ENCODE assay signal across 32 cellular contexts in genomic region chr9:119483153-119483552, GRCh38.
"Had no signal": no experiment of that assay in that cellular context is flagged by ENCODE, and none has a peak within 500 bp of the region (broad histone marks: within the 10 kb centered on the region; RNA-seq: fewer than 3 reads in every experiment).

No MANE protein-coding gene starts in this region.

- H3K9me3 Mint-ChIP-seq: activated CD4-positive, alpha-beta T cell treated with anti-CD3 and anti-CD28 coated beads, Interleukin-2, amount 10 ng/mL, durations not matched to agents 24 days and 14 days; activated naive CD4-positive, alpha-beta T cell treated with anti-CD3 and anti-CD28 coated beads, Interleukin-2, amount 10 ng/mL, durations not matched to agents 7 days and 5 days; brain; dendritic cell treated with granulocyte-macrophage colony-stimulating factor and Interleukin-4, amounts not matched to agents 40 ng/mL and 50 ng/mL, for 4 days; endodermal cell; T-helper 2 cell treated with Interferon-gamma antibody and Interleukin-4, amounts not matched to agents 5 μg/mL and 100 μg/mL, for 36 hours had no signal

- H3K4me1 ChIP-seq: ascending aorta, breast epithelium, heart left ventricle had no signal

- H3K4me3 ChIP-seq: ascending aorta, breast epithelium, cardiac muscle cell, coronary artery, dorsolateral prefrontal cortex, heart left ventricle had no signal

- H3K4me1 Mint-ChIP-seq: activated CD4-positive, alpha-beta memory T cell treated with anti-CD3 and anti-CD28 coated beads, Interleukin-2, amount 10 ng/mL, durations not matched to agents 7 days and 5 days; activated CD4-positive, alpha-beta T cell treated with anti-CD3 and anti-CD28 coated beads for 36 hours; activated CD4-positive, alpha-beta T cell treated with anti-CD3 and anti-CD28 coated beads, Interleukin-2, amount 10 ng/mL, durations not matched to agents 24 days and 14 days; activated naive CD4-positive, alpha-beta T cell treated with anti-CD3 and anti-CD28 coated beads, Interleukin-2, amount 10 ng/mL, durations not matched to agents 7 days and 5 days; activated naive CD8-positive, alpha-beta T cell treated with anti-CD3 and anti-CD28 coated beads, Interleukin-2, amount 10 ng/mL, durations not matched to agents 7 days and 5 days; brain; T-helper 17 cell had no signal

- H3K27ac ChIP-seq: ascending aorta, breast epithelium, cardiac muscle cell, coronary artery, dorsolateral prefrontal cortex, heart left ventricle had no signal

- H3K27me3 ChIP-seq: ascending aorta, breast epithelium, cardiac muscle cell, dorsolateral prefrontal cortex, heart left ventricle had no signal

- H3K36me3 ChIP-seq: ascending aorta, breast epithelium, cardiac muscle cell, heart left ventricle had no signal

- H3K36me3 Mint-ChIP-seq: activated naive CD4-positive, alpha-beta T cell treated with anti-CD3 and anti-CD28 coated beads, Interleukin-2, amount 10 ng/mL, durations not matched to agents 7 days and 5 days; activated naive CD8-positive, alpha-beta T cell treated with anti-CD3 and anti-CD28 coated beads, Interleukin-2, amount 10 ng/mL, durations not matched to agents 7 days and 5 days; brain had no signal

- H3K9me3 ChIP-seq: ascending aorta, breast epithelium, heart left ventricle had no signal

- DNase-seq: activated CD4-positive, alpha-beta memory T cell treated with anti-CD3 and anti-CD28 coated beads, Interleukin-2, amount 10 ng/mL, durations not matched to agents 7 days and 5 days; activated CD4-positive, alpha-beta T cell treated with anti-CD3 and anti-CD28 coated beads for 36 hours; activated CD4-positive, alpha-beta T cell treated with anti-CD3 and anti-CD28 coated beads, Interleukin-2, amount 10 ng/mL, durations not matched to agents 24 days and 14 days; activated CD4-positive, alpha-beta T cell treated with anti-CD3 and anti-CD28 coated beads, Interleukin-2, amount 50 U/mL, for 4 hours; activated CD4-positive, CD25-positive, alpha-beta regulatory T cell; activated CD4-positive, CD25-positive, alpha-beta regulatory T cell treated with anti-CD3 and anti-CD28 coated beads, Interleukin-2, amount 50 U/mL, for 72 hours; activated CD8-positive, alpha-beta memory T cell treated with anti-CD3 and anti-CD28 coated beads, Interleukin-2, amount 50 U/mL, for 48 hours; activated gamma-delta T cell; activated naive CD4-positive, alpha-beta T cell; activated naive CD4-positive, alpha-beta T cell treated with anti-CD3 and anti-CD28 coated beads, Interleukin-2, amount 10 ng/mL, durations not matched to agents 7 days and 5 days; activated naive CD8-positive, alpha-beta T cell treated with anti-CD3 and anti-CD28 coated beads, Interleukin-2, amount 10 ng/mL, durations not matched to agents 7 days and 5 days; activated T-cell treated with anti-CD3 and anti-CD28 coated beads for 4 hours; activated T-cell treated with anti-CD3 and anti-CD28 coated beads, Interleukin-2, amount 50 U/mL, for 24 hours; activated T-cell treated with anti-CD3 and anti-CD28 coated beads, Interleukin-2, amount 50 U/mL, for 72 hours; central memory CD4-positive, alpha-beta T cell; dorsolateral prefrontal cortex; effector memory CD4-positive, alpha-beta T cell; endodermal cell; foreskin fibroblast; glutamatergic neuron; heart left ventricle; T-helper 1 cell; T-helper 17 cell; T1000 had no signal

- H3K4me3 Mint-ChIP-seq: activated CD4-positive, alpha-beta memory T cell treated with anti-CD3 and anti-CD28 coated beads, Interleukin-2, amount 10 ng/mL, durations not matched to agents 7 days and 5 days; activated CD4-positive, alpha-beta T cell treated with anti-CD3 and anti-CD28 coated beads for 36 hours; activated CD4-positive, alpha-beta T cell treated with anti-CD3 and anti-CD28 coated beads, Interleukin-2, amount 10 ng/mL, durations not matched to agents 24 days and 14 days; activated naive CD4-positive, alpha-beta T cell treated with anti-CD3 and anti-CD28 coated beads, Interleukin-2, amount 10 ng/mL, durations not matched to agents 7 days and 5 days; activated naive CD8-positive, alpha-beta T cell treated with anti-CD3 and anti-CD28 coated beads, Interleukin-2, amount 10 ng/mL, durations not matched to agents 7 days and 5 days; activated T-cell treated with anti-CD3 and anti-CD28 coated beads, Interleukin-2, amount 50 U/mL, for 24 hours; activated T-cell treated with anti-CD3 and anti-CD28 coated beads, Interleukin-2, amount 50 U/mL, for 72 hours; brain; dendritic cell treated with granulocyte-macrophage colony-stimulating factor and Interleukin-4, amounts not matched to agents 40 ng/mL and 50 ng/mL, for 4 days; endodermal cell; T-helper 17 cell; T-helper 2 cell treated with Interferon-gamma antibody and Interleukin-4, amounts not matched to agents 5 μg/mL and 100 μg/mL, for 36 hours had no signal

- H3K27me3 Mint-ChIP-seq: activated CD4-positive, alpha-beta memory T cell treated with anti-CD3 and anti-CD28 coated beads, Interleukin-2, amount 10 ng/mL, durations not matched to agents 7 days and 5 days; activated CD4-positive, alpha-beta T cell treated with anti-CD3 and anti-CD28 coated beads for 36 hours; activated CD4-positive, alpha-beta T cell treated with anti-CD3 and anti-CD28 coated beads, Interleukin-2, amount 10 ng/mL, durations not matched to agents 24 days and 14 days; activated naive CD4-positive, alpha-beta T cell treated with anti-CD3 and anti-CD28 coated beads, Interleukin-2, amount 10 ng/mL, durations not matched to agents 7 days and 5 days; activated naive CD8-positive, alpha-beta T cell treated with anti-CD3 and anti-CD28 coated beads, Interleukin-2, amount 10 ng/mL, durations not matched to agents 7 days and 5 days; activated T-cell treated with anti-CD3 and anti-CD28 coated beads, Interleukin-2, amount 50 U/mL, for 24 hours; brain; dendritic cell treated with granulocyte-macrophage colony-stimulating factor and Interleukin-4, amounts not matched to agents 40 ng/mL and 50 ng/mL, for 4 days; T-helper 17 cell had no signal

- H3K27ac Mint-ChIP-seq: activated CD4-positive, alpha-beta memory T cell treated with anti-CD3 and anti-CD28 coated beads, Interleukin-2, amount 10 ng/mL, durations not matched to agents 7 days and 5 days; activated CD4-positive, alpha-beta T cell treated with anti-CD3 and anti-CD28 coated beads for 36 hours; activated CD4-positive, alpha-beta T cell treated with anti-CD3 and anti-CD28 coated beads, Interleukin-2, amount 10 ng/mL, durations not matched to agents 24 days and 14 days; activated naive CD4-positive, alpha-beta T cell treated with anti-CD3 and anti-CD28 coated beads, Interleukin-2, amount 10 ng/mL, durations not matched to agents 7 days and 5 days; activated naive CD4-positive, alpha-beta T cell treated with anti-CD3 and anti-CD28 coated beads, Interleukin-2, amount 50 U/mL, for 72 hours; activated naive CD8-positive, alpha-beta T cell treated with anti-CD3 and anti-CD28 coated beads, Interleukin-2, amount 10 ng/mL, durations not matched to agents 7 days and 5 days; activated T-cell treated with anti-CD3 and anti-CD28 coated beads, Interleukin-2, amount 50 U/mL, for 24 hours; activated T-cell treated with anti-CD3 and anti-CD28 coated beads, Interleukin-2, amount 50 U/mL, for 72 hours; brain; dendritic cell treated with granulocyte-macrophage colony-stimulating factor and Interleukin-4, amounts not matched to agents 40 ng/mL and 50 ng/mL, for 4 days; endodermal cell; T-helper 17 cell; T-helper 2 cell treated with Interferon-gamma antibody and Interleukin-4, amounts not matched to agents 5 μg/mL and 100 μg/mL, for 36 hours had no signal
